Comparison of ENCODE assay signal across 11 cellular contexts in the genomic region with DNA sequence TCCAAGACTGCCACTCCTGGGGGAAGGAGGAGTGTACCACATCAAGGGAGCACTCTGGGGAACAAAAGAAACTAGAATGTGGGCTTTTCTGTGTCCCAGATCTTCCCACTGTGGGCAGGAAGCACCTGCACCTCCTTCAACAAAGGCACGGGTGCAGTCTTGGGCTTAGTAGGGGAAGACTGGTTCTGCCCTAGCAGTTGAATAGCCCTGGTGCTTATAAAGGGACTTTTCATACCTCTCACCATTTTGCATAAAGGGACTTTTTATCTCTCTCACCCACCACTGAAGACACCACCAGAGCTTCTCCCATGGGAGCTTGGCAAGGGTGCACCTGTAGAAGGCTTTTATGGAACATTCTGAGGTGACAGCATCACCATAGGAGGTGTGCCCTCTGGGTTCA.
DNase-seq lines count a peak whose midpoint lies in the region; ATAC-seq and TF ChIP-seq lines count a peak whose summit lies in the region.
"Had no signal": no experiment of that assay in that cellular context is flagged by ENCODE, and none has a peak within 500 bp of the region (broad histone marks: within the 10 kb centered on the region; RNA-seq: fewer than 3 reads in every experiment).

No MANE protein-coding gene starts in this region.

- no CpG with 5 or more reads among the region's 1 CpG for WGBS in mesendoderm (ENCODE audit: extremely low coverage, insufficient coverage, low lambda C conversion rate)

- H3K36me3 ChIP-seq in mesendoderm (ENCODE audit: control insufficient read depth, insufficient read depth, low read length), result no peaks in the 10 kb centered on the region
- H3K36me3 ChIP-seq: SJSA1 had no signal

- no peak overlapping the region for H3K23ac ChIP-seq in mesendoderm (ENCODE audit: low read length)

- no peak for DNase-seq in stimulated activated naive CD8-positive, alpha-beta T cell treated with anti-CD3 and anti-CD28 coated beads, Interleukin-15, Interleukin-2, amounts not matched to agents 100 U/mL and 50 U/mL, for 24 hours
- DNase-seq in stimulated activated naive CD8-positive, alpha-beta T cell treated with anti-CD3 and anti-CD28 coated beads, Interleukin-15, amount 100 ng/mL, for 72 hours, result no peak
- DNase-seq in RWPE1 (ENCODE audit: low spot score) (no peak), NCI-H748 (lab: John Stamatoyannopoulos, UW; ENCODE audit: unreplicated experiment) (no peak), mesendoderm (no peak)
- no peak for DNase-seq in activated CD8-positive, alpha-beta memory T cell treated with anti-CD3 and anti-CD28 coated beads, Interleukin-2, amount 50 U/mL, for 48 hours
- DNase-seq: 8988T; activated effector memory CD4-positive, alpha-beta T cell treated with Interleukin-2 at 50 U/mL for 16 hours had no signal

- H3K18ac ChIP-seq in mesendoderm (ENCODE audit: low read length), result no peak overlapping the region

- no peak overlapping the region for H2BK120ac ChIP-seq in mesendoderm (ENCODE audit: low read depth, low read length)

- no peak for TF ChIP-seq CTCF in RWPE1 (conservative IDR thresholded peaks at IDR 0.05; ENCODE audit: low read depth)

- H3K9me3 Mint-ChIP-seq in stimulated activated naive CD8-positive, alpha-beta T cell treated with anti-CD3 and anti-CD28 coated beads, Interleukin-15, amount 100 ng/mL, for 72 hours, result no peaks in the 10 kb centered on the region

- H3K27me3 Mint-ChIP-seq in stimulated activated naive CD8-positive, alpha-beta T cell treated with anti-CD3 and anti-CD28 coated beads, Interleukin-15, amount 100 ng/mL, for 72 hours, result peaks cover 29% of the 10 kb centered on the region

- no peaks in the 10 kb centered on the region for H3K27me3 ChIP-seq in mesendoderm (ENCODE audit: insufficient read depth, low read length, poor library complexity)
- H3K27me3 ChIP-seq: SJSA1 had no signal

- no peak overlapping the region for H3K56ac ChIP-seq in mesendoderm (ENCODE audit: low read length)

- no peaks in the 10 kb centered on the region for H3K79me2 ChIP-seq in mesendoderm (ENCODE audit: control insufficient read depth, insufficient read depth, low read length)

- ATAC-seq in stimulated activated naive CD8-positive, alpha-beta T cell treated with anti-CD3 and anti-CD28 coated beads, Interleukin-15, Interleukin-2, amounts not matched to agents 100 U/mL and 50 U/mL, for 24 hours, result peak; percentile 40
- no peak for ATAC-seq in stimulated activated naive CD8-positive, alpha-beta T cell treated with anti-CD3 and anti-CD28 coated beads, Interleukin-15, amount 100 ng/mL, for 72 hours
- ATAC-seq in GM21786 (IDR thresholded peaks at IDR 0.05; ENCODE audit: unreplicated experiment) (peak; percentile 76), HG03159 (IDR thresholded peaks at IDR 0.05; ENCODE audit: unreplicated experiment) (peak; percentile 66)

- H3K27ac Mint-ChIP-seq in stimulated activated naive CD8-positive, alpha-beta T cell treated with anti-CD3 and anti-CD28 coated beads, Interleukin-15, amount 100 ng/mL, for 72 hours, result no peak overlapping the region

- H3K4me3 Mint-ChIP-seq in stimulated activated naive CD8-positive, alpha-beta T cell treated with anti-CD3 and anti-CD28 coated beads, Interleukin-15, amount 100 ng/mL, for 72 hours, result no peak overlapping the region

- H2BK15ac ChIP-seq in mesendoderm (replicated peaks; ENCODE audit: low read depth), result no peak overlapping the region

- H3K4me1 ChIP-seq in mesendoderm (ENCODE audit: control insufficient read depth, low read depth, low read length), result no peaks in the 10 kb centered on the region
- H3K4me1 ChIP-seq: SJSA1 had no signal

- no peak overlapping the region for H3K4me3 ChIP-seq in mesendoderm (ENCODE audit: low read length)
- H3K4me3 ChIP-seq: SJSA1 had no signal

- H3K4me2 ChIP-seq in mesendoderm (ENCODE audit: low read length), result no peak overlapping the region

- POLR2A ChIA-PET in RWPE1 (lab: Yijun Ruan, JAX; ENCODE audit: low non-redundant PET), result no interaction called here

- H3K27ac ChIP-seq in RWPE1, result no peak overlapping the region
- H3K27ac ChIP-seq in mesendoderm (ENCODE audit: low read depth, low read length), result no peak overlapping the region
- H3K27ac ChIP-seq: SJSA1 had no signal

- no peak overlapping the region for H4K8ac ChIP-seq in mesendoderm (ENCODE audit: low read depth, low read length)

- no peaks in the 10 kb centered on the region for H3K4me1 Mint-ChIP-seq in stimulated activated naive CD8-positive, alpha-beta T cell treated with anti-CD3 and anti-CD28 coated beads, Interleukin-15, amount 100 ng/mL, for 72 hours

- no peak overlapping the region for H4K5ac ChIP-seq in mesendoderm (ENCODE audit: low read length)

- no peak overlapping the region for H2AK5ac ChIP-seq in mesendoderm (ENCODE audit: low read length)

- no peak overlapping the region for H2BK5ac ChIP-seq in mesendoderm (ENCODE audit: low read length)

- H3K9ac ChIP-seq in mesendoderm (ENCODE audit: low read length), result no peak overlapping the region

- no peak overlapping the region for H3K4ac ChIP-seq in mesendoderm (ENCODE audit: low read depth, low read length)

- CTCF ChIA-PET in RWPE1 (lab: Yijun Ruan, JAX), result interaction anchor here (0.6 kb wide), 1 partner anchor 478 kb away, joined by 3 read pairs; no protein-coding TSS in a partner anchor

- no peaks in the 10 kb centered on the region for H3K79me1 ChIP-seq in mesendoderm (ENCODE audit: low read length)
